In genomic region chr9:37859043-37859442, GRCh38 we compare ENCODE assay signal across 12 cellular contexts. TPM values are rescaled to one million over a fixed set of nuclear protein-coding genes. Genes with fewer than 3 reads are reported as not detected.
DNase-seq lines count a peak whose midpoint lies in the region; TF ChIP-seq lines count a peak whose summit lies in the region.
"Had no signal": no experiment of that assay in that cellular context is flagged by ENCODE, and none has a peak within 500 bp of the region (broad histone marks: within the 10 kb centered on the region; RNA-seq: fewer than 3 reads in every experiment).

No MANE protein-coding gene starts in this region.

- TF ChIP-seq CTCF in chondrocyte (IDR thresholded peaks at IDR 0.05) (peak; percentile 65), osteocyte (IDR thresholded peaks at IDR 0.05) (peak; percentile 35)

- H3K36me3 Mint-ChIP-seq in chondrocyte (ENCODE audit: low read depth) (peaks cover 19% of the 10 kb centered on the region), osteocyte (ENCODE audit: unreplicated experiment) (peaks cover 29% of the 10 kb centered on the region)
- H3K36me3 Mint-ChIP-seq in CD8-positive, alpha-beta memory T cell: peaks cover 0 to 61% (median 18%) of the 10 kb centered on the region in 3 donors

- H3K9me3 ChIP-seq in CD8-positive, alpha-beta memory T cell (ENCODE audit: low read length): no peaks in the 10 kb centered on the region
- H3K9me3 ChIP-seq: stomach had no signal

- H3K4me1 Mint-ChIP-seq in chondrocyte (ENCODE audit: low read depth) (no peaks in the 10 kb centered on the region), osteocyte (ENCODE audit: unreplicated experiment) (peaks cover 5% of the 10 kb centered on the region)
- H3K4me1 Mint-ChIP-seq in CD8-positive, alpha-beta memory T cell: no peaks in the 10 kb centered on the region

- H3K27ac Mint-ChIP-seq in chondrocyte (ENCODE audit: unreplicated experiment): no peak overlapping the region
- H3K27ac Mint-ChIP-seq in osteocyte (ENCODE audit: unreplicated experiment): no peak overlapping the region
- H3K27ac Mint-ChIP-seq in CD8-positive, alpha-beta memory T cell: no peak overlapping the region
- H3K27ac Mint-ChIP-seq: activated CD4-positive, alpha-beta T cell treated with anti-CD3 and anti-CD28 coated beads, Interleukin-2, amount 10 ng/mL, durations not matched to agents 24 days and 14 days had no signal

- POLR2A ChIA-PET in CD8-positive, alpha-beta memory T cell (lab: Charles Lee): no interaction called here

- no peaks in the 10 kb centered on the region for H3K4me1 ChIP-seq in CD8-positive, alpha-beta memory T cell (ENCODE audit: insufficient read depth, low read length)
- H3K4me1 ChIP-seq: stomach had no signal

- peaks cover 13% of the 10 kb centered on the region for H3K36me3 ChIP-seq in CD8-positive, alpha-beta memory T cell (ENCODE audit: insufficient read depth, low read length)

- H3K27me3 Mint-ChIP-seq in chondrocyte (ENCODE audit: low read depth) (no peaks in the 10 kb centered on the region), osteocyte (ENCODE audit: unreplicated experiment) (no peaks in the 10 kb centered on the region)
- H3K27me3 Mint-ChIP-seq in CD8-positive, alpha-beta memory T cell: no peaks in the 10 kb centered on the region
- H3K27me3 Mint-ChIP-seq: activated CD4-positive, alpha-beta T cell treated with anti-CD3 and anti-CD28 coated beads, Interleukin-2, amount 10 ng/mL, durations not matched to agents 24 days and 14 days had no signal

- H3K4me3 Mint-ChIP-seq in chondrocyte (ENCODE audit: unreplicated experiment) (no peak overlapping the region), osteocyte (ENCODE audit: unreplicated experiment) (no peak overlapping the region)
- H3K4me3 Mint-ChIP-seq in CD8-positive, alpha-beta memory T cell: no peak overlapping the region
- H3K4me3 Mint-ChIP-seq: activated CD4-positive, alpha-beta T cell treated with anti-CD3 and anti-CD28 coated beads, Interleukin-2, amount 10 ng/mL, durations not matched to agents 24 days and 14 days had no signal

- H3K4me3 ChIP-seq in CD8-positive, alpha-beta memory T cell (ENCODE audit: low read length): no peak overlapping the region
- H3K4me3 ChIP-seq: stomach had no signal

- H3K9me3 Mint-ChIP-seq in chondrocyte (ENCODE audit: low read depth) (no peaks in the 10 kb centered on the region), osteocyte (ENCODE audit: unreplicated experiment) (no peaks in the 10 kb centered on the region)
- no peaks in the 10 kb centered on the region for H3K9me3 Mint-ChIP-seq in CD8-positive, alpha-beta memory T cell
- H3K9me3 Mint-ChIP-seq: activated CD4-positive, alpha-beta T cell treated with anti-CD3 and anti-CD28 coated beads, Interleukin-2, amount 10 ng/mL, durations not matched to agents 24 days and 14 days had no signal

- no peak overlapping the region for H3K27ac ChIP-seq in CD8-positive, alpha-beta memory T cell (ENCODE audit: low read depth, low read length)
- H3K27ac ChIP-seq: stomach had no signal

- CTCF ChIA-PET in CD8-positive, alpha-beta memory T cell (lab: Charles Lee): no interaction called here

- DNase-seq in DMS53 (lab: John Stamatoyannopoulos, UW) (peak; percentile 3), DMS53 treated with DMSO at 0.1 percent for 48 hours (lab: John Stamatoyannopoulos, UW; ENCODE audit: unreplicated experiment) (no peak), NAMALWA (ENCODE audit: low spot score) (peak; percentile 23), chondrocyte (ENCODE audit: low spot score) (no peak), osteocyte (ENCODE audit: extremely low spot score, unreplicated experiment) (no peak), islet precursor cell (no peak)
- no peak for DNase-seq in activated CD4-positive, CD25-positive, alpha-beta regulatory T cell (lab: John Stamatoyannopoulos, UW)
- no peak for DNase-seq in CD8-positive, alpha-beta memory T cell
- DNase-seq: activated CD4-positive, alpha-beta T cell treated with anti-CD3 and anti-CD28 coated beads, Interleukin-2, amount 10 ng/mL, durations not matched to agents 24 days and 14 days; activated naive CD4-positive, alpha-beta T cell treated with anti-CD3 and anti-CD28 coated beads, Interleukin-2, amount 50 U/mL, for 16 hours; SHP77; stomach had no signal

- no peaks in the 10 kb centered on the region for H3K27me3 ChIP-seq in CD8-positive, alpha-beta memory T cell (ENCODE audit: insufficient read depth, low read length, poor library complexity, severe bottlenecking)
- H3K27me3 ChIP-seq: stomach had no signal

RNA-seq across cellular contexts. Expression of gene SLC25A51, which starts 44.9 kb away (rescaled TPM):
- total RNA-seq in chondrocyte (50.1 to 52.5 TPM (median 50.5 TPM) in 3 replicates), osteocyte (37.5 and 43.2 TPM in 2 replicates)
- 10 to 100 TPM; 38.5 to 39.8 TPM for total RNA-seq in CD8-positive, alpha-beta memory T cell
- 12.9 TPM for polyA plus RNA-seq in CD8-positive, alpha-beta memory T cell

RNA-seq across cellular contexts. Expression of gene DCAF10, which starts 58.4 kb away (rescaled TPM):
- total RNA-seq in chondrocyte: 29.5 to 32.2 TPM (median 31.4 TPM) in 3 replicates
- 27.7 TPM in 2 replicates for total RNA-seq in osteocyte
- 10 to 100 TPM; 14.9 to 15.1 TPM for total RNA-seq in CD8-positive, alpha-beta memory T cell
- 27.2 TPM for polyA plus RNA-seq in CD8-positive, alpha-beta memory T cell

Comparison
In these comparisons a context has a peak if more than half of its experiments do, and no peak if none do; other contexts are left out.
1. DNase-seq: peak in DMS53 (single experiment) and NAMALWA (single experiment); none in DMS53 treated with DMSO at 0.1 percent for 48 hours (single experiment), chondrocyte (single experiment), osteocyte (single experiment), islet precursor cell (single experiment), activated CD4-positive, CD25-positive, alpha-beta regulatory T cell (0 of 4) and CD8-positive, alpha-beta memory T cell (0 of 5).